Comparison of ENCODE assay signal across 14 cellular contexts in genomic region chr12:75578546-75578945, GRCh38.
"Had no signal": no experiment of that assay in that cellular context is flagged by ENCODE, and none has a peak within 500 bp of the region (broad histone marks: within the 10 kb centered on the region; RNA-seq: fewer than 3 reads in every experiment).

No MANE protein-coding gene starts in this region.

- H3K27ac Mint-ChIP-seq: activated naive CD4-positive, alpha-beta T cell treated with anti-CD3 and anti-CD28 coated beads for 36 hours; activated T-helper 2 cell treated with anti-CD3 and anti-CD28 coated beads, Interferon-gamma antibody, Interleukin-2, Interleukin-4, amounts not matched to agents 10 μg/mL and 5 μg/mL and 100 μg/mL, durations not matched to agents 14 hours and 24 hours and 36 hours; stimulated activated naive CD8-positive, alpha-beta T cell treated with anti-CD3 and anti-CD28 coated beads, Interleukin-15, Interleukin-2, amounts not matched to agents 100 ng/mL and 50 ng/mL, for 24 hours had no signal

- DNase-seq: activated CD4-positive, alpha-beta T cell treated with anti-CD3 and anti-CD28 coated beads for 1 hour; activated CD4-positive, alpha-beta T cell treated with anti-CD3 and anti-CD28 coated beads, Interleukin-2, amount 50 U/mL, for 48 hours; activated naive CD4-positive, alpha-beta T cell treated with anti-CD3 and anti-CD28 coated beads for 36 hours; activated T-cell treated with anti-CD3 and anti-CD28 coated beads, Interleukin-2, amount 50 U/mL, for 1 hour; dermis blood vessel endothelial cell; left cardiac atrium; spleen; trophoblast cell had no signal

- H3K4me3 Mint-ChIP-seq: activated naive CD4-positive, alpha-beta T cell treated with anti-CD3 and anti-CD28 coated beads for 36 hours; neural crest cell; stimulated activated naive CD8-positive, alpha-beta T cell treated with anti-CD3 and anti-CD28 coated beads, Interleukin-15, Interleukin-2, amounts not matched to agents 100 ng/mL and 50 ng/mL, for 24 hours had no signal

- H3K4me1 Mint-ChIP-seq: neural crest cell had no signal

- ATAC-seq: left cardiac atrium, sciatic nerve had no signal

- H3K27me3 ChIP-seq: spleen, suprapubic skin had no signal

- H3K9me3 ChIP-seq: prostate gland, spleen, suprapubic skin had no signal

- H3K4me3 ChIP-seq: prostate gland, spleen, suprapubic skin had no signal

- H3K27ac ChIP-seq: prostate gland, spleen, suprapubic skin had no signal

- H3K9me3 Mint-ChIP-seq: activated naive CD4-positive, alpha-beta T cell treated with anti-CD3 and anti-CD28 coated beads for 36 hours; activated T-helper 2 cell treated with anti-CD3 and anti-CD28 coated beads, Interferon-gamma antibody, Interleukin-2, Interleukin-4, amounts not matched to agents 10 μg/mL and 5 μg/mL and 100 μg/mL, durations not matched to agents 14 hours and 24 hours and 36 hours; stimulated activated naive CD8-positive, alpha-beta T cell treated with anti-CD3 and anti-CD28 coated beads, Interleukin-15, Interleukin-2, amounts not matched to agents 100 ng/mL and 50 ng/mL, for 24 hours had no signal

- H3K36me3 ChIP-seq: prostate gland, spleen, suprapubic skin had no signal

- H3K4me1 ChIP-seq: prostate gland, spleen, suprapubic skin had no signal
